9 cellular contexts compared by ENCODE assay signal in the genomic region with DNA sequence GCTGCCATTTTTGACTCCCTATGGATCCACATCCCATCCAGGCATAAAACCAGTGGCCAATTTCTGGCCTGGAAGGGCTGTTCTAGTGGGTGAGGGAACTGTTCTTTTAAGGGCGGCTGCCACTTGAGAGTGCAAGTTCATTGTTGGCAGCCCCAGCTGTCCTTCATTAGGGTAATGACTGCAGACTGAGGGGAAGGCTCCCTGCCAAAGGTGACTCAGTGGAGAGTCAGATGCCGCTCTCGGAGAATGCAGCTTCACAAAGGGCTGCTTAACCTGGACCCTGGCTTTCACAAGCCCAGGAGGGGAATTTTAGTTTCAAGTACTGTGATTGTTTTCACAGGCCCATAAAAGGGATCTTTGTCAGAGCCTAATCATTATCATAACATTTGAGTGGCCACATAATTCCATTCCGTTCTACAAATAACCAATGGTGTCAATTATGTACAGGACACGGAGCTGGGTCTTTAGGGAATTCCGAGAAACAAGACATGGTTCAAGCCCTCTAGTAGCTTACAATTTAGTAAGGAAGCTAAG.
DNase-seq lines count a peak whose midpoint lies in the region; ATAC-seq, FAIRE-seq and TF ChIP-seq lines count a peak whose summit lies in the region.
"Had no signal": no experiment of that assay in that cellular context is flagged by ENCODE, and none has a peak within 500 bp of the region (broad histone marks: within the 10 kb centered on the region; RNA-seq: fewer than 3 reads in every experiment).

No MANE protein-coding gene starts in this region.

- intact Hi-C loops in left colon (cut with DNase I, micrococcal nuclease), result no loop called here

- H3K4me1 ChIP-seq in fibroblast of lung (ENCODE audit: control insufficient read depth, extremely low read depth, insufficient read depth, low read length), result no peaks in the 10 kb centered on the region
- peaks cover 23% of the 10 kb centered on the region for H3K4me1 ChIP-seq in skeletal muscle satellite cell (ENCODE audit: control insufficient read depth, insufficient read depth, low read length)
- H3K4me1 ChIP-seq: testis had no signal

- H3K9me3 ChIP-seq in fibroblast of lung (ENCODE audit: control insufficient read depth, insufficient read depth, low read depth, low read length), result no peaks in the 10 kb centered on the region
- peaks cover 14% of the 10 kb centered on the region for H3K9me3 ChIP-seq in skeletal muscle satellite cell (replicated peaks; ENCODE audit: low read length)
- H3K9me3 ChIP-seq: testis had no signal

- ATAC-seq in left colon (no peak), HG03097 (IDR thresholded peaks at IDR 0.05; ENCODE audit: low FRiP score, unreplicated experiment) (no peak)

- no peaks in the 10 kb centered on the region for H3K36me3 ChIP-seq in fibroblast of lung (ENCODE audit: control insufficient read depth, insufficient read depth, low read length)
- H3K36me3 ChIP-seq in skeletal muscle satellite cell (ENCODE audit: insufficient read depth, low read length), result no peaks in the 10 kb centered on the region

- H2AFZ ChIP-seq in fibroblast of lung (ENCODE audit: low read length), result no peak overlapping the region

- TF ChIP-seq POLR2A in H54 (IDR thresholded peaks at IDR 0.05; ENCODE audit: low read depth, low read length), result no peak

- no peak for TF ChIP-seq CTCF in fibroblast of lung (conservative IDR thresholded peaks at IDR 0.05 in 1 of 2, IDR thresholded peaks at IDR 0.05 in 1 of 2; ENCODE audit: low read depth in 1 of 2, low read length in 2 of 2)
- no peak for TF ChIP-seq CTCF in glutamatergic neuron (IDR thresholded peaks at IDR 0.05; ENCODE audit: partially characterized antibody, unreplicated experiment)

- peaks cover 4% of the 10 kb centered on the region for H3K27me3 Mint-ChIP-seq in glutamatergic neuron (ENCODE audit: unreplicated experiment)

- peak; percentile 99 for FAIRE-seq in H54 (lab: Jason Lieb, UNC)

- no peak overlapping the region for H3K27ac ChIP-seq in fibroblast of lung (ENCODE audit: insufficient read depth, low read length)
- H3K27ac ChIP-seq: testis had no signal

- H3K4me3 Mint-ChIP-seq in glutamatergic neuron (ENCODE audit: unreplicated experiment), result no peak overlapping the region

- H3K27me3 ChIP-seq in fibroblast of lung (ENCODE audit: control insufficient read depth, insufficient read depth, low read length) (no peaks in the 10 kb centered on the region), skeletal muscle satellite cell (ENCODE audit: control insufficient read depth, insufficient read depth, low read length) (no peaks in the 10 kb centered on the region)
- H3K27me3 ChIP-seq: testis had no signal

- H3K4me3 ChIP-seq in fibroblast of lung (replicated peaks in 1 of 4; ENCODE audit: control extremely low read depth in 1 of 4, insufficient read depth in 1 of 4, low read depth in 3 of 4, low read length in 4 of 4) (no peak overlapping the region), skeletal muscle satellite cell (ENCODE audit: low read length) (peak overlapping the region; percentile 32)
- H3K4me3 ChIP-seq: testis had no signal

- H3K4me2 ChIP-seq in fibroblast of lung (ENCODE audit: extremely low read depth, insufficient read depth, low read length), result peak overlapping the region; percentile 11
- peak overlapping the region; percentile 69 for H3K4me2 ChIP-seq in skeletal muscle satellite cell (ENCODE audit: low read length)

- H3K4me1 Mint-ChIP-seq in glutamatergic neuron (ENCODE audit: low read depth, unreplicated experiment), result no peaks in the 10 kb centered on the region

- H3K9me3 Mint-ChIP-seq in glutamatergic neuron (ENCODE audit: unreplicated experiment), result no peaks in the 10 kb centered on the region

- H3K9ac ChIP-seq in fibroblast of lung (ENCODE audit: insufficient read depth, low read length), result no peak overlapping the region
- H3K9ac ChIP-seq in skeletal muscle satellite cell (ENCODE audit: low read depth, low read length), result peak overlapping the region; percentile 49

- H3K79me2 ChIP-seq in fibroblast of lung (ENCODE audit: control insufficient read depth, insufficient read depth, low read length), result no peaks in the 10 kb centered on the region

- peaks cover 14% of the 10 kb centered on the region for H3K36me3 Mint-ChIP-seq in glutamatergic neuron (ENCODE audit: unreplicated experiment)

- H4K20me1 ChIP-seq in fibroblast of lung (ENCODE audit: control insufficient read depth, extremely low read depth, insufficient read depth, low read length), result no peaks in the 10 kb centered on the region

- H3K27ac Mint-ChIP-seq in glutamatergic neuron (ENCODE audit: unreplicated experiment), result no peak overlapping the region

- DNase-seq in H54 (ENCODE audit: insufficient read length, low spot score) (peak; percentile 62), NCI-H774 (lab: John Stamatoyannopoulos, UW) (peak; percentile 94), fibroblast of lung (ENCODE audit: low read depth in 2 of 2) (peak; percentile 96 to 98), left colon (no peak), glutamatergic neuron (no peak), cerebellum (ENCODE audit: low spot score) (no peak)
- DNase-seq: testis had no signal

Comparison
In these comparisons a context has a peak if more than half of its experiments do, and no peak if none do; other contexts are left out.
1. DNase-seq: peak in H54 (single experiment), NCI-H774 (single experiment) and fibroblast of lung (2 of 2); none in left colon (0 of 2), glutamatergic neuron (single experiment) and cerebellum (single experiment).